In the genomic region with DNA sequence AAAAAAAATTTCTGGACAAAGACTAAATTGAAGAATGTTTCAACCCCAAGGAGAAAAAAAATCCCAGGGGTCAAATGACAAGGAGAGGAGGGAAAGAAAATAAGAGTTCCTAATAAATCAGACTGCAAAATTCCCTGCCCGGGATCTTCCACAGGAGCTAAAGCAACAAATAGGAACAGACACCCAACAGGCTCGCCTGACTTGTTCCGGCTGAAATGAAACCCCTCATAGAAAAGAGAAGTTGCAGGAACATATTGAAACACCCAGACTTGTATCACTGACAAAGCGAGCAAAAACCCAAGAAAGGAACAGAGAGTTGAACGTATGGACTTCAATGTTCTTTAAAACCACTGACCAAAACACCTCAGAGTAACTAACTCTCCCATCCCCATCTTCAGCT, we compare ENCODE assay signal across 20 cellular contexts.
DNase-seq lines count a peak whose midpoint lies in the region; ATAC-seq, FAIRE-seq and TF ChIP-seq lines count a peak whose summit lies in the region.
"Had no signal": no experiment of that assay in that cellular context is flagged by ENCODE, and none has a peak within 500 bp of the region (broad histone marks: within the 10 kb centered on the region; RNA-seq: fewer than 3 reads in every experiment).

No MANE protein-coding gene starts in this region.

- H2AFZ ChIP-seq in GM12878 (ENCODE audit: control insufficient read depth, low read depth, low read length): no peak overlapping the region

- peaks cover 22% of the 10 kb centered on the region for H3K36me3 Mint-ChIP-seq in nephron (ENCODE audit: low read depth)

- no peak for TF ChIP-seq RAD21 in GM12878 (IDR thresholded peaks at IDR 0.05; ENCODE audit: insufficient read depth, low read depth, low read length)

- H3K4me3 ChIP-seq in heart left ventricle (no peak overlapping the region), GM12878 (no peak overlapping the region)
- H3K4me3 ChIP-seq: left lung, uterus had no signal

- H3K4me3 Mint-ChIP-seq in nephron: peak overlapping the region in 2 of 3 experiments; percentile 9 to 20
- H3K4me3 Mint-ChIP-seq: CD4-positive, alpha-beta T cell; central memory CD8-positive, alpha-beta T cell; stimulated activated naive CD8-positive, alpha-beta T cell treated with anti-CD3 and anti-CD28 coated beads, Interleukin-15, amount 100 ng/mL, for 72 hours had no signal

- H3K4me2 ChIP-seq in GM12878 (ENCODE audit: control insufficient read depth, insufficient read depth): no peak overlapping the region

- SMC1A ChIA-PET in GM12878 (lab: Charles Lee; ENCODE audit: uncharacterized antibody, unreplicated experiment): interaction anchor here (0.7 to 2.7 kb wide), 13 partner anchors 8 to 360 kb away, joined by 3 to 16 read pairs (median 4); a partner anchor contains a TSS

- no peak overlapping the region for H3K9ac ChIP-seq in GM12878 (ENCODE audit: control insufficient read depth, insufficient read depth, low read length)

- H3K27me3 ChIP-seq in heart left ventricle (no peaks in the 10 kb centered on the region), GM12878 (replicated peaks in 1 of 2; ENCODE audit: control insufficient read depth in 2 of 2, insufficient read depth in 2 of 2, low read length in 1 of 2) (no peaks in the 10 kb centered on the region)
- H3K27me3 ChIP-seq: left lung, uterus had no signal

- POLR2A ChIA-PET in GM12878 (lab: Charles Lee): interaction anchor here (0.6 to 1.0 kb wide), 2 partner anchors 118 to 350 kb away, joined by 3 to 5 read pairs; no protein-coding TSS in a partner anchor

- H3K9me3 Mint-ChIP-seq in nephron: no peaks in the 10 kb centered on the region
- H3K9me3 Mint-ChIP-seq: CD4-positive, alpha-beta T cell; central memory CD8-positive, alpha-beta T cell; stimulated activated naive CD8-positive, alpha-beta T cell treated with anti-CD3 and anti-CD28 coated beads, Interleukin-15, amount 100 ng/mL, for 72 hours had no signal

- H3K27ac ChIP-seq in heart left ventricle: no peak overlapping the region
- no peak overlapping the region for H3K27ac ChIP-seq in GM12878 (ENCODE audit: control insufficient read depth, insufficient read depth)
- H3K27ac ChIP-seq: left lung, uterus had no signal

- intact Hi-C loops in Right ventricle myocardium superior (cut with DNase I): no loop called here
- intact Hi-C loops in heart left ventricle (cut with DNase I): no loop called here
- intact Hi-C loops in GM12878 (cut with micrococcal nuclease; ENCODE audit: unreplicated experiment): loop anchor here (2.0 kb wide), 1 partner anchor 78 kb away; no protein-coding TSS in a partner anchor

- no TSS peak for BruUV-seq in GM12878 (replicated peaks; lab: Mats Ljungman, UMichigan)

- H3K9me3 ChIP-seq in heart left ventricle (no peaks in the 10 kb centered on the region), GM12878 (replicated peaks; ENCODE audit: control insufficient read depth, insufficient read depth, low read length) (no peaks in the 10 kb centered on the region)
- H3K9me3 ChIP-seq: left lung, uterus had no signal

- ATAC-seq in Right ventricle myocardium superior (ENCODE audit: poor library complexity) (peak; percentile 17), heart left ventricle (no peak), GM12878 (peak; percentile 84)
- ATAC-seq: left lung; stimulated activated naive CD8-positive, alpha-beta T cell treated with anti-CD3 and anti-CD28 coated beads, Interleukin-15, amount 100 ng/mL, for 72 hours had no signal

- no peaks in the 10 kb centered on the region for H3K79me2 ChIP-seq in GM12878 (ENCODE audit: control insufficient read depth, insufficient read depth, low read length)

- RAD21 ChIA-PET in GM12878 (lab: Charles Lee; ENCODE audit: unreplicated experiment): interaction anchor here (0.6 to 2.9 kb wide), 12 partner anchors 19 to 1921 kb away, joined by 3 to 9 read pairs (median 4); no protein-coding TSS in a partner anchor

- H3K27ac Mint-ChIP-seq in nephron: peak overlapping the region; percentile 22 to 88 (median 51)
- H3K27ac Mint-ChIP-seq: CD4-positive, alpha-beta T cell; stimulated activated naive CD8-positive, alpha-beta T cell treated with anti-CD3 and anti-CD28 coated beads, Interleukin-15, amount 100 ng/mL, for 72 hours had no signal

- TF ChIP-seq POLR2A in heart left ventricle (IDR thresholded peaks at IDR 0.05) (no peak), GM12878 (IDR thresholded peaks at IDR 0.05; ENCODE audit: low read depth, low read length) (no peak)

- H3K36me3 ChIP-seq in heart left ventricle (no peaks in the 10 kb centered on the region), GM12878 (ENCODE audit: control insufficient read depth in 2 of 2, insufficient read depth in 2 of 2, low read length in 1 of 2) (no peaks in the 10 kb centered on the region)
- H3K36me3 ChIP-seq: left lung, uterus had no signal

- no peak for TF ChIP-seq CTCF in heart left ventricle (IDR thresholded peaks at IDR 0.05)
- no peak for TF ChIP-seq CTCF in GM12878 (IDR thresholded peaks at IDR 0.05 in 2 of 3, conservative IDR thresholded peaks at IDR 0.05 in 1 of 3; ENCODE audit: control insufficient read depth in 2 of 3, extremely low read depth in 1 of 3, insufficient read depth in 1 of 3, low read depth in 3 of 3, low read length in 3 of 3)
- no peak for TF ChIP-seq CTCF in nephron (IDR thresholded peaks at IDR 0.05; ENCODE audit: unreplicated experiment in 3 of 3)

- no peaks in the 10 kb centered on the region for H4K20me1 ChIP-seq in GM12878 (ENCODE audit: control insufficient read depth, insufficient read depth)

- H3K4me1 Mint-ChIP-seq in nephron: peaks cover 36% of the 10 kb centered on the region
- H3K4me1 Mint-ChIP-seq: central memory CD8-positive, alpha-beta T cell had no signal

- no peak for TF ChIP-seq EP300 in GM12878 (IDR thresholded peaks at IDR 0.05; ENCODE audit: borderline replicate concordance in 1 of 2, control insufficient read depth in 1 of 2, low read depth in 2 of 2, low read length in 2 of 2)

- no peaks in the 10 kb centered on the region for H3K27me3 Mint-ChIP-seq in nephron (ENCODE audit: low read depth)
- H3K27me3 Mint-ChIP-seq: CD4-positive, alpha-beta T cell; central memory CD8-positive, alpha-beta T cell; stimulated activated naive CD8-positive, alpha-beta T cell treated with anti-CD3 and anti-CD28 coated beads, Interleukin-15, amount 100 ng/mL, for 72 hours had no signal

- FAIRE-seq in GM12878 (lab: Jason Lieb, UNC): no peak

- CTCF ChIA-PET in GM12878 (lab: Yijun Ruan, JAX): interaction anchor here (0.8 to 1.2 kb wide), 3 partner anchors 12 to 111 kb away, joined by 3 to 4 read pairs (median 3); no protein-coding TSS in a partner anchor

- H3K4me1 ChIP-seq in heart left ventricle (peaks cover 0 to 14% (median 0%) of the 10 kb centered on the region in 12 donors), GM12878 (ENCODE audit: control insufficient read depth, insufficient read depth, low read length) (no peaks in the 10 kb centered on the region)
- H3K4me1 ChIP-seq: left lung, uterus had no signal

- in situ Hi-C loops in GM12878 (cut with MboI): no loop called here

- no peak for DNase-seq in Right ventricle myocardium superior
- DNase-seq in heart left ventricle: no peak
- no peak for DNase-seq in GM12878 (ENCODE audit: low read depth, low spot score)
- no peak for DNase-seq in NCI-H774 (lab: John Stamatoyannopoulos, UW)
- no peak for DNase-seq in NCI-H1105 treated with DMSO at 0.1 percent for 48 hours (lab: John Stamatoyannopoulos, UW)
- DNase-seq in NCI-H146 (lab: John Stamatoyannopoulos, UW): no peak
- no peak for DNase-seq in SIG-M5 (lab: John Stamatoyannopoulos, UW)
- DNase-seq: ACHN; activated naive CD4-positive, alpha-beta T cell treated with Interleukin-2 at 50 U/mL for 16 hours; CD4-positive, alpha-beta T cell; DMS153; effector memory CD4-positive, alpha-beta T cell; GDM1; left lung; NCI-H1694 treated with DMSO at 0.1 percent for 48 hours; stimulated activated CD4-positive, alpha-beta T cell treated with anti-CD3 and anti-CD28 coated beads, Interleukin-2, amount 100 ng/mL, for 24 hours; stimulated activated naive CD8-positive, alpha-beta T cell treated with anti-CD3 and anti-CD28 coated beads, Interleukin-15, amount 100 ng/mL, for 72 hours; uterus had no signal

- 79 to 83% (median 80%) methylated on average over 5 of the region's 5 CpGs for WGBS in heart left ventricle, 4 donors
- WGBS in GM12878 (ENCODE audit: insufficient coverage, insufficient replicate concordance, low lambda C conversion rate, missing lambda C conversion rate): under 1% methylated on average over 5 of the region's 5 CpGs

TF ChIP-seq in GM12878, 131 proteins besides CTCF, POLR2A, EP300 and RAD21 (continues in another document):
- no peak for TF ChIP-seq JUNB (IDR thresholded peaks at IDR 0.05)
- TF ChIP-seq SREBF1 (IDR thresholded peaks at IDR 0.05; ENCODE audit: low read length): no peak
- no peak for TF ChIP-seq CEBPB (IDR thresholded peaks at IDR 0.05; ENCODE audit: borderline replicate concordance in 1 of 2, low read depth in 2 of 2, low read length in 2 of 2)
- no peak for TF ChIP-seq ASH2L (IDR thresholded peaks at IDR 0.05; ENCODE audit: borderline replicate concordance, low read depth)
- TF ChIP-seq, protein P1, sequence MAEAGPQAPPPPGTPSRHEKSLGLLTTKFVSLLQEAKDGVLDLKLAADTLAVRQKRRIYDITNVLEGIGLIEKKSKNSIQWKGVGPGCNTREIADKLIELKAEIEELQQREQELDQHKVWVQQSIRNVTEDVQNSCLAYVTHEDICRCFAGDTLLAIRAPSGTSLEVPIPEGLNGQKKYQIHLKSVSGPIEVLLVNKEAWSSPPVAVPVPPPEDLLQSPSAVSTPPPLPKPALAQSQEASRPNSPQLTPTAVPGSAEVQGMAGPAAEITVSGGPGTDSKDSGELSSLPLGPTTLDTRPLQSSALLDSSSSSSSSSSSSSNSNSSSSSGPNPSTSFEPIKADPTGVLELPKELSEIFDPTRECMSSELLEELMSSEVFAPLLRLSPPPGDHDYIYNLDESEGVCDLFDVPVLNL (IDR thresholded peaks at IDR 0.05; ENCODE audit: low read depth, low read length): no peak
- TF ChIP-seq, protein P2, sequence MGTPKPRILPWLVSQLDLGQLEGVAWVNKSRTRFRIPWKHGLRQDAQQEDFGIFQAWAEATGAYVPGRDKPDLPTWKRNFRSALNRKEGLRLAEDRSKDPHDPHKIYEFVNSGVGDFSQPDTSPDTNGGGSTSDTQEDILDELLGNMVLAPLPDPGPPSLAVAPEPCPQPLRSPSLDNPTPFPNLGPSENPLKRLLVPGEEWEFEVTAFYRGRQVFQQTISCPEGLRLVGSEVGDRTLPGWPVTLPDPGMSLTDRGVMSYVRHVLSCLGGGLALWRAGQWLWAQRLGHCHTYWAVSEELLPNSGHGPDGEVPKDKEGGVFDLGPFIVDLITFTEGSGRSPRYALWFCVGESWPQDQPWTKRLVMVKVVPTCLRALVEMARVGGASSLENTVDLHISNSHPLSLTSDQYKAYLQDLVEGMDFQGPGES (IDR thresholded peaks at IDR 0.05): no peak
- TF ChIP-seq CBX5 (IDR thresholded peaks at IDR 0.05; ENCODE audit: low read depth): no peak
- no peak for TF ChIP-seq CHD4 (IDR thresholded peaks at IDR 0.05)
- TF ChIP-seq RUNX3 (IDR thresholded peaks at IDR 0.05; ENCODE audit: low read length): no peak
- no peak for TF ChIP-seq KDM1A (IDR thresholded peaks at IDR 0.05; ENCODE audit: borderline replicate concordance)

Comparison
In these comparisons a context has a peak if more than half of its experiments do, and no peak if none do; other contexts are left out.
1. ATAC-seq: peak in Right ventricle myocardium superior (single experiment) and GM12878 (single experiment); none in heart left ventricle (0 of 4).